9 cellular contexts compared by ENCODE assay signal in genomic region chr11:59216654-59217640, GRCh38. TPM values are rescaled to one million over a fixed set of nuclear protein-coding genes. Genes with fewer than 3 reads are reported as not detected.
DNase-seq lines count a peak whose midpoint lies in the region; ATAC-seq and TF ChIP-seq lines count a peak whose summit lies in the region.
"Had no signal": no experiment of that assay in that cellular context is flagged by ENCODE, and none has a peak within 500 bp of the region (broad histone marks: within the 10 kb centered on the region; RNA-seq: fewer than 3 reads in every experiment).

No MANE protein-coding gene starts in this region.

- peak; percentile 17 for DNase-seq in stimulated activated CD4-positive, alpha-beta T cell treated with anti-CD3 and anti-CD28 coated beads, Interleukin-4, amount 100 ng/mL, for 24 hours
- DNase-seq in stimulated activated CD4-positive, alpha-beta T cell treated with anti-CD3 and anti-CD28 coated beads, Interleukin-2, amount 100 ng/mL, for 48 hours, result no peak
- DNase-seq in OCI-LY7 (ENCODE audit: low spot score) (peak; percentile 94), heart left ventricle (peak in 3 of 5 donors; percentile 38 to 54 (median 52)), GOT3 (lab: John Stamatoyannopoulos, UW) (no peak)
- no peak for DNase-seq in NK-92 treated with Interleukin-12 subunit alpha and Interleukin-12 subunit beta, amount 100 ng/mL, for 24 hours (lab: John Stamatoyannopoulos, UW)

- ATAC-seq in HG02970 (IDR thresholded peaks at IDR 0.05; ENCODE audit: low FRiP score, unreplicated experiment) (peak; percentile 79), heart left ventricle (peak; percentile 41 to 82 (median 75))

- TSS peak; percentile 87 for BruUV-seq in OCI-LY7 (replicated peaks; lab: Mats Ljungman, UMichigan)

- H3K9me2 ChIP-seq in OCI-LY7 (ENCODE audit: insufficient read depth, low read length), result no peaks in the 10 kb centered on the region

- H4K20me1 ChIP-seq in OCI-LY7 (ENCODE audit: insufficient read depth, low read length), result no peaks in the 10 kb centered on the region

- H3K27me3 ChIP-seq in heart left ventricle, result no peaks in the 10 kb centered on the region

- peaks cover 44% of the 10 kb centered on the region for H3K4me1 ChIP-seq in OCI-LY7 (ENCODE audit: insufficient read depth, low read length, poor library complexity, severe bottlenecking)
- H3K4me1 ChIP-seq in heart left ventricle, result peaks cover 0 to 74% (median 3%) of the 10 kb centered on the region in 12 donors
- no peaks in the 10 kb centered on the region for H3K4me1 ChIP-seq in urinary bladder (ENCODE audit: insufficient read depth)

- H3K4me3 ChIP-seq in OCI-LY7 (ENCODE audit: low read depth, low read length, poor library complexity, severe bottlenecking) (peak overlapping the region; percentile 37), heart left ventricle (no peak overlapping the region), urinary bladder (ENCODE audit: low read depth, low read length) (no peak overlapping the region)

- intact Hi-C loops in OCI-LY7 (cut with micrococcal nuclease; ENCODE audit: unreplicated experiment) (loop anchor here (2.0 kb wide), 2 partner anchors 56 to 68 kb away; no protein-coding TSS in a partner anchor), heart left ventricle (cut with DNase I) (no loop called here)

- no peak for TF ChIP-seq CTCF in OCI-LY7 (conservative IDR thresholded peaks at IDR 0.05; ENCODE audit: low read length)
- no peak for TF ChIP-seq CTCF in heart left ventricle (IDR thresholded peaks at IDR 0.05)

- H2AFZ ChIP-seq in OCI-LY7 (ENCODE audit: low read length), result no peak overlapping the region

- H3K79me2 ChIP-seq in OCI-LY7 (ENCODE audit: insufficient read depth, low read depth, low read length), result no peaks in the 10 kb centered on the region

- WGBS in heart left ventricle, 4 donors, result 39 to 48% (median 47%) methylated on average over 9 of the region's 9 CpGs
- WGBS in urinary bladder, result 23% methylated on average over 9 of the region's 9 CpGs

- no peaks in the 10 kb centered on the region for H3K36me3 ChIP-seq in OCI-LY7 (ENCODE audit: insufficient read depth, low read length)
- no peaks in the 10 kb centered on the region for H3K36me3 ChIP-seq in heart left ventricle
- no peaks in the 10 kb centered on the region for H3K36me3 ChIP-seq in urinary bladder (ENCODE audit: insufficient read depth)

- TF ChIP-seq POLR2A in heart left ventricle (IDR thresholded peaks at IDR 0.05), result no peak

- CTCF ChIA-PET in OCI-LY7 (lab: Charles Lee; ENCODE audit: unreplicated experiment), result no interaction called here

- H3K4me2 ChIP-seq in OCI-LY7 (ENCODE audit: low read length), result peak overlapping the region; percentile 77

- H3K27ac ChIP-seq in OCI-LY7 (ENCODE audit: low read depth, low read length, poor library complexity, severe bottlenecking), result peak overlapping the region; percentile 58
- peak overlapping the region in 10 of 12 donors; percentile 4 to 76 (median 40) for H3K27ac ChIP-seq in heart left ventricle
- peak overlapping the region; percentile 54 for H3K27ac ChIP-seq in urinary bladder (ENCODE audit: low read depth)

- H3K9me3 ChIP-seq in OCI-LY7 (ENCODE audit: low read length), result no peaks in the 10 kb centered on the region
- no peaks in the 10 kb centered on the region for H3K9me3 ChIP-seq in heart left ventricle

- POLR2A ChIA-PET in OCI-LY7 (lab: Charles Lee), result interaction anchor here (0.6 to 0.7 kb wide), 2 partner anchors 41 to 87 kb away, joined by 3 read pairs; no protein-coding TSS in a partner anchor

RNA-seq across cellular contexts. Expression of gene MPEG1, which starts 4.2 kb away (rescaled TPM):
- total RNA-seq in OCI-LY7 (2014; rRNA removed; shearing (Covaris generic)), result 0.06 TPM in 1 of 2 replicates, not detected in the other
- total RNA-seq in OCI-LY7 (2022), result 12.4 and 13.5 TPM in 2 replicates
- 10 to 100 TPM in 3 of 9 donors, 1 to 10 TPM in 6; 2.8 to 78.6 (median 7.1) TPM for total RNA-seq in heart left ventricle
- polyA plus RNA-seq in heart left ventricle, result 1 to 10 TPM; 1.4 to 3.6 TPM
- total RNA-seq in urinary bladder, result 13.7 TPM
- 12.8 TPM for polyA plus RNA-seq in urinary bladder
- total RNA-seq: astrocyte had no signal

RNA-seq across cellular contexts. Expression of gene DTX4, which starts 45.0 kb away (rescaled TPM):
- total RNA-seq in OCI-LY7 (2014; rRNA removed; shearing (Covaris generic)), result 0.70 and 1.4 TPM in 2 replicates
- total RNA-seq in OCI-LY7 (2022) (9.4 and 9.9 TPM in 2 replicates), heart left ventricle (1 to 10 TPM in 8 of 9 donors, under 1 TPM in 1; 0.74 to 6.8 (median 2.1) TPM), urinary bladder (24.0 TPM)
- polyA plus RNA-seq in heart left ventricle (1 to 10 TPM in 1 of 2 donors, under 1 TPM in 1; 0.76 to 1.1 TPM), urinary bladder (14.8 TPM)

Comparison
In these comparisons a context has a peak if more than half of its experiments do, and no peak if none do; other contexts are left out.
1. DNase-seq: peak in stimulated activated CD4-positive, alpha-beta T cell treated with anti-CD3 and anti-CD28 coated beads, Interleukin-4, amount 100 ng/mL, for 24 hours (single experiment), OCI-LY7 (single experiment) and heart left ventricle (3 of 5); none in stimulated activated CD4-positive, alpha-beta T cell treated with anti-CD3 and anti-CD28 coated beads, Interleukin-2, amount 100 ng/mL, for 48 hours (0 of 2), NK-92 treated with Interleukin-12 subunit alpha and Interleukin-12 subunit beta, amount 100 ng/mL, for 24 hours (single experiment) and GOT3 (single experiment).
2. Peak in every context shown above with its lines, with median percentiles within 50 percentile points of each other: H3K27ac ChIP-seq.